In genomic region chr16:87490799-87491521, GRCh38 we compare ENCODE assay signal across 1 cellular context.
TF ChIP-seq lines count a peak whose summit lies in the region.
"Not testable (repeated sequence)": the region's sequence is repeated elsewhere in the genome, so short reads cannot be mapped to it uniquely, and the experiment has no call there.

No MANE protein-coding gene starts in this region.

TF ChIP-seq in HepG2, 621 proteins besides CTCF, POLR2A, EP300 and RAD21 (continued from another document):
- 0 out of 2 replicates have a peak, but pooled peaks have one; percentile 26 for TF ChIP-seq SKIL (CRISPR knock-in tag; IDR thresholded peaks at IDR 0.05; ENCODE audit: borderline replicate concordance)
- 0 out of 2 replicates have a peak, but pooled peaks have one; percentile 47 for TF ChIP-seq ISX (CRISPR knock-in tag; conservative IDR thresholded peaks at IDR 0.05)
- TF ChIP-seq UBTF (CRISPR knock-in tag; IDR thresholded peaks at IDR 0.05), result peak; percentile 40
- not testable (repeated sequence) for TF ChIP-seq ATF7 (IDR thresholded peaks at IDR 0.05)
- 0 out of 2 replicates have a peak, but pooled peaks have one; percentile 46 for TF ChIP-seq ATF7 (CRISPR knock-in tag; IDR thresholded peaks at IDR 0.05)
- TF ChIP-seq ZSCAN30 (CRISPR knock-in tag; IDR thresholded peaks at IDR 0.05), result 0 out of 2 replicates have a peak, but pooled peaks have one; percentile 24
- 0 out of 2 replicates have a peak, but pooled peaks have one; percentile 20 for TF ChIP-seq PAX8 (CRISPR knock-in tag; IDR thresholded peaks at IDR 0.05; ENCODE audit: borderline replicate concordance)
- TF ChIP-seq PHF8 (CRISPR knock-in tag; IDR thresholded peaks at IDR 0.05), result peak; percentile 60
- peak; percentile 63; the same call in 1 of the 2 replicates for TF ChIP-seq ZNF232 (CRISPR knock-in tag; IDR thresholded peaks at IDR 0.05; ENCODE audit: borderline replicate concordance)
- TF ChIP-seq GFI1 (CRISPR knock-in tag; IDR thresholded peaks at IDR 0.05; ENCODE audit: borderline replicate concordance), result peak; percentile 59; the same call in 1 of the 2 replicates
- peak; percentile 32; the same call in 1 of the 2 replicates for TF ChIP-seq E2F1 (CRISPR knock-in tag; IDR thresholded peaks at IDR 0.05)
- TF ChIP-seq PRDM15 (CRISPR knock-in tag; IDR thresholded peaks at IDR 0.05), result peak; percentile 21; the same call in 1 of the 2 replicates
- TF ChIP-seq CENPT (CRISPR knock-in tag; IDR thresholded peaks at IDR 0.05; ENCODE audit: low read depth), result 0 out of 2 replicates have a peak, but pooled peaks have one; percentile 31
- peak; percentile 44; the same call in 1 of the 2 replicates for TF ChIP-seq NRL (CRISPR knock-in tag; IDR thresholded peaks at IDR 0.05; ENCODE audit: borderline replicate concordance)
- TF ChIP-seq ZC3H13 (CRISPR knock-in tag; IDR thresholded peaks at IDR 0.05), result peak; percentile 91
- peak; percentile 54; the same call in 1 of the 2 replicates for TF ChIP-seq MED1 (CRISPR knock-in tag; IDR thresholded peaks at IDR 0.05)
- 0 out of 2 replicates have a peak, but pooled peaks have one; percentile 18 for TF ChIP-seq ELF1 (CRISPR knock-in tag; IDR thresholded peaks at IDR 0.05)
- peak; percentile 71; the same call in 1 of the 2 replicates for TF ChIP-seq SRY (CRISPR knock-in tag; IDR thresholded peaks at IDR 0.05)
- 0 out of 2 replicates have a peak, but pooled peaks have one; percentile 27 for TF ChIP-seq HOXA9 (CRISPR knock-in tag; IDR thresholded peaks at IDR 0.05; ENCODE audit: borderline replicate concordance)
- peak; percentile 38; the same call in 1 of the 2 replicates for TF ChIP-seq ARNTL (CRISPR knock-in tag; IDR thresholded peaks at IDR 0.05)
- 0 out of 2 replicates have a peak, but pooled peaks have one; percentile 28 for TF ChIP-seq HOXA5 (CRISPR knock-in tag; IDR thresholded peaks at IDR 0.05)
- TF ChIP-seq GABPB1 (CRISPR knock-in tag; IDR thresholded peaks at IDR 0.05), result peak; percentile 36; the same call in 1 of the 2 replicates
- 0 out of 2 replicates have a peak, but pooled peaks have one; percentile 29 for TF ChIP-seq ZNF138 (CRISPR knock-in tag; IDR thresholded peaks at IDR 0.05; ENCODE audit: low read depth)
- TF ChIP-seq ZFX (CRISPR knock-in tag; IDR thresholded peaks at IDR 0.05; ENCODE audit: low read depth), result peak; percentile 84
- 0 out of 2 replicates have a peak, but pooled peaks have one; percentile 19 for TF ChIP-seq ZNF605 (CRISPR knock-in tag; IDR thresholded peaks at IDR 0.05)
- peak; percentile 74 for TF ChIP-seq ZNF501 (CRISPR knock-in tag; IDR thresholded peaks at IDR 0.05)
- 0 out of 2 replicates have a peak, but pooled peaks have one; percentile 4 for TF ChIP-seq SPEN (CRISPR knock-in tag; IDR thresholded peaks at IDR 0.05; ENCODE audit: low read depth)
- peak; percentile 47 for TF ChIP-seq ARID4A (CRISPR knock-in tag; IDR thresholded peaks at IDR 0.05; ENCODE audit: borderline replicate concordance)
- TF ChIP-seq ZNF160 (CRISPR knock-in tag; IDR thresholded peaks at IDR 0.05), result 0 out of 2 replicates have a peak, but pooled peaks have one; percentile 40
- peak; percentile 54 for TF ChIP-seq SALL1 (CRISPR knock-in tag; IDR thresholded peaks at IDR 0.05)
- TF ChIP-seq SP4 (CRISPR knock-in tag; IDR thresholded peaks at IDR 0.05), result 0 out of 2 replicates have a peak, but pooled peaks have one; percentile 41
- 0 out of 2 replicates have a peak, but pooled peaks have one; percentile 51 for TF ChIP-seq RFXAP (CRISPR knock-in tag; IDR thresholded peaks at IDR 0.05; ENCODE audit: borderline replicate concordance)
- TF ChIP-seq KDM2A (CRISPR knock-in tag; IDR thresholded peaks at IDR 0.05; ENCODE audit: borderline replicate concordance, low read depth), result peak; percentile 74; the same call in 1 of the 2 replicates
